34 cellular contexts compared by ENCODE assay signal in the genomic region with DNA sequence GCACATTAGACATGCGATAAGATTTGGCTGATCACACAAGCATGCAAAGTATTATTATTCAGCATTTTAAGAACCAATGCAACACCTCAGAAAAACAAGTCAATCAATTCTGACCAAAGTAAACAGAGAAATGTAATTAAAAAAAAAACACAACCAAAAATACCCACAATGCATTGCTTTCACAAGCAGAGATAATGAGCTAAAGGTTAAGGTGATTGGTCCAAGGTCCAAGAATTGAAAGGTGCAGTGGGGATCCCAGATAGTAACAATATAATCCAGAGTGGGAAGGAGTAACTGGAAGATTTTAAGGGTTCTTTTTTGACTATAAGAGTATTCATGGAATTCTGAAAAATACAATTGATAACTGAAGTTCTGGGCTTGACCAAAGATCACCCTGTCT. TPM values are rescaled to one million over a fixed set of nuclear protein-coding genes. Genes with fewer than 3 reads are reported as not detected.
"Had no signal": no experiment of that assay in that cellular context is flagged by ENCODE, and none has a peak within 500 bp of the region (broad histone marks: within the 10 kb centered on the region; RNA-seq: fewer than 3 reads in every experiment).

No MANE protein-coding gene starts in this region.

- H3K27me3 Mint-ChIP-seq: activated CD4-positive, alpha-beta memory T cell treated with anti-CD3 and anti-CD28 coated beads for 36 hours; activated naive CD4-positive, alpha-beta T cell treated with anti-CD3 and anti-CD28 coated beads, Interleukin-2, amount 10 ng/mL, durations not matched to agents 7 days and 5 days; activated T-cell treated with anti-CD3 and anti-CD28 coated beads, Interleukin-2, amount 50 U/mL, for 24 hours had no signal

- H3K27ac ChIP-seq: ascending aorta, breast epithelium, cardiac muscle cell, colonic mucosa, foreskin keratinocyte, gastrocnemius medialis, heart right ventricle, hepatocyte had no signal

- H3K27me3 ChIP-seq: ascending aorta, breast epithelium, cardiac muscle cell, colonic mucosa, foreskin keratinocyte, gastrocnemius medialis, heart right ventricle, hepatocyte had no signal

- H3K9me3 ChIP-seq: ascending aorta, breast epithelium, colonic mucosa, gastrocnemius medialis, heart right ventricle had no signal

- H3K4me3 Mint-ChIP-seq: activated CD4-positive, alpha-beta memory T cell treated with anti-CD3 and anti-CD28 coated beads for 36 hours; activated CD8-positive, alpha-beta T cell treated with anti-CD3 and anti-CD28 coated beads, Interleukin-2, amount 10 ng/mL, durations not matched to agents 7 days and 5 days; activated naive CD4-positive, alpha-beta T cell treated with anti-CD3 and anti-CD28 coated beads, Interleukin-2, amount 10 ng/mL, durations not matched to agents 7 days and 5 days; activated naive CD8-positive, alpha-beta T cell treated with anti-CD3 and anti-CD28 coated beads, Interleukin-2, amount 10 ng/mL, durations not matched to agents 7 days and 5 days; activated T-cell treated with anti-CD3 and anti-CD28 coated beads, Interleukin-2, amount 50 U/mL, for 24 hours; activated T-cell treated with anti-CD3 and anti-CD28 coated beads, Interleukin-2, amount 50 U/mL, for 72 hours; brain; T-cell; T-helper 1 cell treated with Interleukin-12 subunit alpha and Interleukin-12 subunit beta and Interleukin-4 antibody, amounts not matched to agents 30 μg/mL and 1 μg/mL, for 36 hours had no signal

- H2AFZ ChIP-seq: hepatocyte had no signal

- H3K36me3 Mint-ChIP-seq: activated naive CD4-positive, alpha-beta T cell treated with anti-CD3 and anti-CD28 coated beads, Interleukin-2, amount 10 ng/mL, durations not matched to agents 7 days and 5 days; activated naive CD4-positive, alpha-beta T cell treated with anti-CD3 and anti-CD28 coated beads, Interleukin-2, amount 50 U/mL, for 72 hours; activated naive CD8-positive, alpha-beta T cell treated with anti-CD3 and anti-CD28 coated beads, Interleukin-2, amount 10 ng/mL, durations not matched to agents 7 days and 5 days; T-cell had no signal

- DNase-seq: activated CD4-positive, alpha-beta memory T cell treated with anti-CD3 and anti-CD28 coated beads for 36 hours; activated CD4-positive, alpha-beta T cell treated with anti-CD3 and anti-CD28 coated beads for 1 hour; activated CD4-positive, alpha-beta T cell treated with anti-CD3 and anti-CD28 coated beads for 4 hours; activated CD4-positive, alpha-beta T cell treated with anti-CD3 and anti-CD28 coated beads, Interleukin-2, amount 50 U/mL, for 1 hour; activated CD8-positive, alpha-beta memory T cell treated with anti-CD3 and anti-CD28 coated beads, Interleukin-2, amount 50 U/mL, for 48 hours; activated CD8-positive, alpha-beta T cell treated with anti-CD3 and anti-CD28 coated beads, Interleukin-2, amount 10 ng/mL, durations not matched to agents 7 days and 5 days; activated gamma-delta T cell; activated naive CD4-positive, alpha-beta T cell; activated naive CD4-positive, alpha-beta T cell treated with anti-CD3 and anti-CD28 coated beads, Interleukin-2, amount 10 ng/mL, durations not matched to agents 7 days and 5 days; activated naive CD8-positive, alpha-beta T cell treated with anti-CD3 and anti-CD28 coated beads, Interleukin-2, amount 10 ng/mL, durations not matched to agents 7 days and 5 days; activated T-cell treated with anti-CD3 and anti-CD28 coated beads for 4 hours; activated T-cell treated with anti-CD3 and anti-CD28 coated beads, Interleukin-2, amount 50 U/mL, for 24 hours; activated T-cell treated with anti-CD3 and anti-CD28 coated beads, Interleukin-2, amount 50 U/mL, for 72 hours; central memory CD4-positive, alpha-beta T cell; cerebellar nuclear complex; colonic mucosa; effector CD8-positive, alpha-beta T cell; foreskin keratinocyte; gastrocnemius medialis; heart right ventricle; T-cell; T1000 had no signal

- H3K4me2 ChIP-seq: hepatocyte had no signal

- H3K9me3 Mint-ChIP-seq: activated CD4-positive, alpha-beta memory T cell treated with anti-CD3 and anti-CD28 coated beads for 36 hours; activated naive CD4-positive, alpha-beta T cell treated with anti-CD3 and anti-CD28 coated beads, Interleukin-2, amount 10 ng/mL, durations not matched to agents 7 days and 5 days; activated naive CD4-positive, alpha-beta T cell treated with anti-CD3 and anti-CD28 coated beads, Interleukin-2, amount 50 U/mL, for 72 hours; activated naive CD8-positive, alpha-beta T cell treated with anti-CD3 and anti-CD28 coated beads, Interleukin-2, amount 10 ng/mL, durations not matched to agents 7 days and 5 days; activated T-cell treated with anti-CD3 and anti-CD28 coated beads, Interleukin-2, amount 50 U/mL, for 24 hours; activated T-cell treated with anti-CD3 and anti-CD28 coated beads, Interleukin-2, amount 50 U/mL, for 72 hours; brain; T-cell; T-helper 1 cell treated with Interleukin-12 subunit alpha and Interleukin-12 subunit beta and Interleukin-4 antibody, amounts not matched to agents 30 μg/mL and 1 μg/mL, for 36 hours had no signal

- H3K4me3 ChIP-seq: ascending aorta, breast epithelium, cardiac muscle cell, colonic mucosa, gastrocnemius medialis, heart right ventricle, hepatocyte had no signal

- H3K27ac Mint-ChIP-seq: activated CD4-positive, alpha-beta memory T cell treated with anti-CD3 and anti-CD28 coated beads for 36 hours; activated CD8-positive, alpha-beta T cell treated with anti-CD3 and anti-CD28 coated beads, Interleukin-2, amount 10 ng/mL, durations not matched to agents 7 days and 5 days; activated naive CD4-positive, alpha-beta T cell treated with anti-CD3 and anti-CD28 coated beads, Interleukin-2, amount 10 ng/mL, durations not matched to agents 7 days and 5 days; activated naive CD4-positive, alpha-beta T cell treated with anti-CD3 and anti-CD28 coated beads, Interleukin-2, amount 50 U/mL, for 72 hours; activated naive CD8-positive, alpha-beta T cell treated with anti-CD3 and anti-CD28 coated beads, Interleukin-2, amount 10 ng/mL, durations not matched to agents 7 days and 5 days; activated T-cell treated with anti-CD3 and anti-CD28 coated beads, Interleukin-2, amount 50 U/mL, for 24 hours; activated T-cell treated with anti-CD3 and anti-CD28 coated beads, Interleukin-2, amount 50 U/mL, for 72 hours; brain; T-cell; T-helper 1 cell treated with Interleukin-12 subunit alpha and Interleukin-12 subunit beta and Interleukin-4 antibody, amounts not matched to agents 30 μg/mL and 1 μg/mL, for 36 hours had no signal

- H3K4me1 ChIP-seq: ascending aorta, breast epithelium, colonic mucosa had no signal

RNA-seq across cellular contexts. Expression of gene APOL5, which starts 39.0 kb away (rescaled TPM):
- total RNA-seq: activated CD4-positive, alpha-beta memory T cell treated with anti-CD3 and anti-CD28 coated beads for 36 hours; activated CD8-positive, alpha-beta T cell treated with anti-CD3 and anti-CD28 coated beads, Interleukin-2, amount 10 ng/mL, durations not matched to agents 7 days and 5 days; activated naive CD4-positive, alpha-beta T cell treated with anti-CD3 and anti-CD28 coated beads, Interleukin-2, amount 50 U/mL, for 72 hours; activated naive CD8-positive, alpha-beta T cell treated with anti-CD3 and anti-CD28 coated beads, Interleukin-2, amount 10 ng/mL, durations not matched to agents 7 days and 5 days; activated T-cell treated with anti-CD3 and anti-CD28 coated beads, Interleukin-2, amount 50 U/mL, for 72 hours; ascending aorta; breast epithelium; cardiac muscle cell; colonic mucosa; dermis microvascular lymphatic vessel endothelial cell; epithelial cell of proximal tubule; esophagus mucosa; foreskin keratinocyte; glomerular endothelial cell; heart right ventricle; hepatocyte; T-cell; T-helper 2 cell treated with Interferon-gamma antibody and Interleukin-4, amounts not matched to agents 100 ng/mL and 5 ng/mL, for 36 hours had no signal
- polyA plus RNA-seq: cardiac muscle cell, foreskin keratinocyte, hepatocyte had no signal
